ENCODE assay signal across 8 cellular contexts in the genomic region with DNA sequence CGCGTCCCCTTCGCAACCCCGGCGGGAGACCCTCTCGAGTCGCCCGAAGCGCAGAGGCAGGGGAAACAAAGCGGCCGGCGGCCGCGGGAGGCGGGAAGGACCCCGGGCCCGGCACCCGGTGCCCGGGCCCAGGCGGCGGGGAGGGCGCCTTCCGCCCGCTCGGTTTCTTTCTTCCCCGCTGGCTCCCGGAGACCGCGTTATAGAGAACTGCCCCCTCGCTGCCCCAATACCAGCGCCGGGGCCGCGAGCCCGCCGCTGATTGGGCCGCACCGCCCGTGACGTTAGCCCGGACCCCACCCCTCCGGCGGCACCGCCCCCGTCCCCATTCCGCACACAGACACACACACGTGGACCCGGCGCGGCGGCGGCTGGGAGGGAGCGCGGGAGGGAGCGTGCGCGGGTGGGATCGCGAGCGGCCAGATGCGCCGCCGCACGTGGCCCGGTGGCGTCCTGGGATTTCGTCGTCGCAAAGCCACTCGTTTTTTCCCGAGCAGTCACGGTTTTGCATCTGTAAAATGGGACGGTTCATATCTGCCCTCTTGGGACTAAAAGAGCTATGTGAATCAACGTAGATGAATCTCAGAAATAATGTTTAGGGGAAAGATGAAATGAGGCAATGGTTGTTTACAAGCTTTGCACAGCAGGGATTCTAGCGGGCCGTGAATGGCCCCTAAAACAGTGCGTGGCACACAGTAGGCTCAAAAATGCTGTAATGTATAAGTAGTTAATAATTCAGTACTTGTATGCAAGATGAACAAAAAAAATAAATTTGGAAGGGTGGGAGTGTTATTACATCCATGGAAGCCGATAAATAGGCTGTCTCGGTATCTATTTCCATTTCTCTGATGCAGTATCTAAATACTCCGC. TPM values are rescaled to one million over a fixed set of nuclear protein-coding genes. Genes with fewer than 3 reads are reported as not detected.
DNase-seq lines count a peak whose midpoint lies in the region; ATAC-seq and TF ChIP-seq lines count a peak whose summit lies in the region.

A gene (minus strand): TSS at position 209 of the 867 bp plus-strand sequence. CDS start 462 bp downstream, outside the sequence.

- ATAC-seq in GM21360 (IDR thresholded peaks at IDR 0.05; ENCODE audit: unreplicated experiment) (peak; percentile 62), natural killer cell (peak; percentile 83 to 90 (median 89))
- peak; percentile 84 to 85 for ATAC-seq in activated T-cell treated with anti-CD3 and anti-CD28 coated beads, Interleukin-2, amount 50 U/mL, for 4 hours

- no peak for TF ChIP-seq CTCF in natural killer cell (IDR thresholded peaks at IDR 0.05)

- peak within 1 kb of the TSS in 1 of 2 donors; percentile 52 for H3K27ac Mint-ChIP-seq in natural killer cell

- peaks cover 40% of the 10 kb centered on the region for H3K4me1 Mint-ChIP-seq in activated T-cell treated with anti-CD3 and anti-CD28 coated beads, Interleukin-2, amount 50 U/mL, for 4 hours (ENCODE audit: low read depth)
- H3K4me1 Mint-ChIP-seq in natural killer cell: peaks cover 11 to 23% of the 10 kb centered on the region in 2 donors

- peak within 1 kb of the TSS; percentile 68 for H3K4me3 ChIP-seq in Jurkat, Clone E6-1 (ENCODE audit: low read length)

- peak within 1 kb of the TSS; percentile 71 for H3K4me3 Mint-ChIP-seq in activated T-cell treated with anti-CD3 and anti-CD28 coated beads, Interleukin-2, amount 50 U/mL, for 4 hours
- H3K4me3 Mint-ChIP-seq in natural killer cell: peak within 1 kb of the TSS; percentile 79

- H3K9me3 Mint-ChIP-seq in activated T-cell treated with anti-CD3 and anti-CD28 coated beads, Interleukin-2, amount 50 U/mL, for 4 hours: no peaks in the 10 kb centered on the region
- H3K9me3 Mint-ChIP-seq in natural killer cell: no peaks in the 10 kb centered on the region

- peaks cover 21% of the 10 kb centered on the region for H3K27me3 Mint-ChIP-seq in activated T-cell treated with anti-CD3 and anti-CD28 coated beads, Interleukin-2, amount 50 U/mL, for 4 hours (ENCODE audit: low read depth)
- H3K27me3 Mint-ChIP-seq in natural killer cell (ENCODE audit: low read depth in 2 of 2): peaks cover 17 to 21% of the 10 kb centered on the region in 2 donors

- peak; percentile 77 for DNase-seq in CMK (ENCODE audit: low read depth)
- peak; percentile 83 for DNase-seq in Jurkat, Clone E6-1 (ENCODE audit: low read depth, low spot score)
- DNase-seq in activated T-cell treated with anti-CD3 and anti-CD28 coated beads, Interleukin-2, amount 50 U/mL, for 4 hours: peak; percentile 91
- peak; percentile 79 for DNase-seq in fibroblast of gingiva (ENCODE audit: low read depth)
- peak; percentile 71 for DNase-seq in natural killer cell
- peak; percentile 44 to 77 (median 69) for DNase-seq in stimulated activated naive CD4-positive, alpha-beta T cell (lab: John Stamatoyannopoulos, UW)

- intact Hi-C loops in natural killer cell (cut with micrococcal nuclease): loop anchor here (5.0 kb wide), 1 partner anchor 77 kb away; a partner anchor contains a TSS

- H3K36me3 Mint-ChIP-seq in activated T-cell treated with anti-CD3 and anti-CD28 coated beads, Interleukin-2, amount 50 U/mL, for 4 hours (ENCODE audit: insufficient read depth): no peaks in the 10 kb centered on the region
- no peaks in the 10 kb centered on the region for H3K36me3 Mint-ChIP-seq in natural killer cell

TF ChIP-seq in PFSK-1, 5 proteins besides CTCF, POLR2A, EP300 and RAD21:
- TF ChIP-seq FOXP2 (optimal IDR thresholded peaks at IDR 0.05; ENCODE audit: borderline replicate concordance, extremely low read depth, extremely low read length, insufficient read depth) (peak; percentile 46), POLR2AphosphoS5 (IDR thresholded peaks at IDR 0.05; ENCODE audit: low read depth, low read length) (peak; percentile 55; the same call in 1 of the 2 replicates), SIN3A (IDR thresholded peaks at IDR 0.05; ENCODE audit: borderline replicate concordance, insufficient read depth, low read length) (peak; percentile 79)
- TF ChIP-seq, protein P1, sequence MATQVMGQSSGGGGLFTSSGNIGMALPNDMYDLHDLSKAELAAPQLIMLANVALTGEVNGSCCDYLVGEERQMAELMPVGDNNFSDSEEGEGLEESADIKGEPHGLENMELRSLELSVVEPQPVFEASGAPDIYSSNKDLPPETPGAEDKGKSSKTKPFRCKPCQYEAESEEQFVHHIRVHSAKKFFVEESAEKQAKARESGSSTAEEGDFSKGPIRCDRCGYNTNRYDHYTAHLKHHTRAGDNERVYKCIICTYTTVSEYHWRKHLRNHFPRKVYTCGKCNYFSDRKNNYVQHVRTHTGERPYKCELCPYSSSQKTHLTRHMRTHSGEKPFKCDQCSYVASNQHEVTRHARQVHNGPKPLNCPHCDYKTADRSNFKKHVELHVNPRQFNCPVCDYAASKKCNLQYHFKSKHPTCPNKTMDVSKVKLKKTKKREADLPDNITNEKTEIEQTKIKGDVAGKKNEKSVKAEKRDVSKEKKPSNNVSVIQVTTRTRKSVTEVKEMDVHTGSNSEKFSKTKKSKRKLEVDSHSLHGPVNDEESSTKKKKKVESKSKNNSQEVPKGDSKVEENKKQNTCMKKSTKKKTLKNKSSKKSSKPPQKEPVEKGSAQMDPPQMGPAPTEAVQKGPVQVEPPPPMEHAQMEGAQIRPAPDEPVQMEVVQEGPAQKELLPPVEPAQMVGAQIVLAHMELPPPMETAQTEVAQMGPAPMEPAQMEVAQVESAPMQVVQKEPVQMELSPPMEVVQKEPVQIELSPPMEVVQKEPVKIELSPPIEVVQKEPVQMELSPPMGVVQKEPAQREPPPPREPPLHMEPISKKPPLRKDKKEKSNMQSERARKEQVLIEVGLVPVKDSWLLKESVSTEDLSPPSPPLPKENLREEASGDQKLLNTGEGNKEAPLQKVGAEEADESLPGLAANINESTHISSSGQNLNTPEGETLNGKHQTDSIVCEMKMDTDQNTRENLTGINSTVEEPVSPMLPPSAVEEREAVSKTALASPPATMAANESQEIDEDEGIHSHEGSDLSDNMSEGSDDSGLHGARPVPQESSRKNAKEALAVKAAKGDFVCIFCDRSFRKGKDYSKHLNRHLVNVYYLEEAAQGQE (IDR thresholded peaks at IDR 0.05; ENCODE audit: insufficient read depth in 1 of 2, low read depth in 2 of 2, low read length in 2 of 2): no peak
TF ChIP-seq in PFSK-1: peak in this region for 3.

RNA-seq across cellular contexts. Expression of the gene that starts here (rescaled TPM):
- polyA plus RNA-seq in Jurkat, Clone E6-1 (2012; ENCODE audit: insufficient read depth, insufficient read length): 22.9 TPM
- 7.7 TPM for polyA plus RNA-seq in PFSK-1 (2012; ENCODE audit: insufficient read length, low read depth)
- 100 to 1,000 TPM; 110 to 131 (median 110) TPM for total RNA-seq in activated T-cell treated with anti-CD3 and anti-CD28 coated beads, Interleukin-2, amount 50 U/mL, for 4 hours
- 1 to 10 TPM in 2 of 3 donors, under 1 TPM in 1; 0.66 to 1.9 (median 1.1) TPM for total RNA-seq in natural killer cell

Comparison
In these comparisons a context has a peak if more than half of its experiments do, and no peak if none do; other contexts are left out.
1. Peak in every context shown above with its lines: DNase-seq, ATAC-seq and H3K4me3 ChIP-seq.
2. RNA of the gene that starts here (total RNA-seq): 110 to 131 TPM in activated T-cell treated with anti-CD3 and anti-CD28 coated beads, Interleukin-2, amount 50 U/mL, for 4 hours; 0.66 to 1.9 TPM in natural killer cell; every median in the first group is over 10 times any median in the second.